ENCODE assay signal across 30 cellular contexts in the genomic region with DNA sequence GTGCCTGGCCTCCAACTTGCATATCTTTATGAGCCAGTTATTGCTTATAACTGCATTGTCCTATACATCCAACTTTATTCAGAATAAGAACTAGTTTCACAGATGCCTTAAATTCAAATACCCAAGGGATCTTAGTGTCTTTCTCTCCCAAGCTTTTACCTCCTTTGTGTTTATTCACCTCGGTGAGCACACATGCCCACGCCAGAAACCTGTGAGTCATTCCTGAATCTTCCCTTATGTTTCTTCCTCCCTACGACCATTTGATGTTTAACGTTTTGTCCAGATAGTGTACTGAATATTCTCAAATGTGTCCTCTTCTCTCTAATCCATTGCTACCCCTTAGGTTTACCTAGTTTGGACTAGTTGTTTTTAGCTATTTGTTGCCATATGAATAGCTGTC. TPM values are rescaled to one million over a fixed set of nuclear protein-coding genes. Genes with fewer than 3 reads are reported as not detected.
"Had no signal": no experiment of that assay in that cellular context is flagged by ENCODE, and none has a peak within 500 bp of the region (broad histone marks: within the 10 kb centered on the region; RNA-seq: fewer than 3 reads in every experiment).

No MANE protein-coding gene starts in this region.

- H3K27ac ChIP-seq: adrenal gland, brain microvascular endothelial cell, Peyer's patch, SJCRH30, SK-N-MC had no signal

- H3K4me3 ChIP-seq: adrenal gland, Peyer's patch, SJCRH30, SK-N-MC had no signal

- H3K4me1 ChIP-seq: adrenal gland, Peyer's patch had no signal

- H3K36me3 ChIP-seq: adrenal gland, brain microvascular endothelial cell, Peyer's patch, SJCRH30 had no signal

- H3K9me3 ChIP-seq: adrenal gland, Peyer's patch, SJCRH30 had no signal

- ATAC-seq: activated CD4-positive, alpha-beta T cell treated with anti-CD3 and anti-CD28 coated beads for 36 hours; activated CD4-positive, CD25-positive, alpha-beta regulatory T cell treated with anti-CD3 and anti-CD28 coated beads, Interleukin-2, amount 50 U/mL, for 24 hours; activated naive CD4-positive, alpha-beta T cell treated with anti-CD3 and anti-CD28 coated beads, Interleukin-2, amount 50 U/mL, for 72 hours; activated T-cell treated with anti-CD3 and anti-CD28 coated beads, Interleukin-2, amount 50 U/mL, for 4 hours had no signal

- H3K27me3 ChIP-seq: adrenal gland, brain microvascular endothelial cell, Peyer's patch, SJCRH30 had no signal

- DNase-seq: activated CD4-positive, alpha-beta T cell treated with anti-CD3 and anti-CD28 coated beads for 36 hours; activated CD4-positive, alpha-beta T cell treated with anti-CD3 and anti-CD28 coated beads, Interleukin-2, amount 10 ng/mL, durations not matched to agents 7 days and 5 days; activated CD4-positive, alpha-beta T cell treated with anti-CD3 and anti-CD28 coated beads, Interleukin-2, amount 50 U/mL, for 48 hours; activated CD8-positive, alpha-beta memory T cell treated with anti-CD3 and anti-CD28 coated beads, Interleukin-2, amount 50 U/mL, for 4 hours; activated gamma-delta T cell treated with Interleukin-2 at 50 U/mL for 16 hours; activated naive CD4-positive, alpha-beta T cell treated with anti-CD3 and anti-CD28 coated beads for 36 hours; activated T-cell treated with anti-CD3 and anti-CD28 coated beads for 4 hours; activated T-cell treated with anti-CD3 and anti-CD28 coated beads, Interleukin-2, amount 50 U/mL, for 4 hours; adrenal gland; anterior cingulate cortex; brain microvascular endothelial cell; Kasumi-1; KG1; NCI-H1092 treated with DMSO at 0.1 percent for 48 hours; NCI-H1417; NCI-H146; NCI-H187; NCI-H2029 treated with DMSO at 0.1 percent for 48 hours; NCI-H2107; NCI-H226; NCI-H446 treated with DMSO at 0.1 percent for 48 hours; NCI-H524; NCI-H69; Peyer's patch; SHP77; SJCRH30 had no signal

RNA-seq across cellular contexts. Expression of a gene that starts 55.5 kb away (rescaled TPM):
- total RNA-seq: activated CD4-positive, alpha-beta T cell treated with anti-CD3 and anti-CD28 coated beads for 36 hours; activated CD4-positive, alpha-beta T cell treated with anti-CD3 and anti-CD28 coated beads, Interleukin-2, amount 10 ng/mL, durations not matched to agents 7 days and 5 days; activated naive CD4-positive, alpha-beta T cell treated with anti-CD3 and anti-CD28 coated beads for 36 hours; activated T-cell treated with anti-CD3 and anti-CD28 coated beads, Interleukin-2, amount 50 U/mL, for 4 hours; activated T-helper 1 cell treated with anti-CD3 and anti-CD28 coated beads, Interleukin-12 subunit alpha, Interleukin-12 subunit beta, Interleukin-2, Interleukin-4 antibody, amounts not matched to agents 30 ng/mL and 10 ng/mL and 1 ng/mL, durations not matched to agents 14 hours and 24 hours and 36 hours had no signal
